ENCODE assay signal across 8 cellular contexts in the genomic region with DNA sequence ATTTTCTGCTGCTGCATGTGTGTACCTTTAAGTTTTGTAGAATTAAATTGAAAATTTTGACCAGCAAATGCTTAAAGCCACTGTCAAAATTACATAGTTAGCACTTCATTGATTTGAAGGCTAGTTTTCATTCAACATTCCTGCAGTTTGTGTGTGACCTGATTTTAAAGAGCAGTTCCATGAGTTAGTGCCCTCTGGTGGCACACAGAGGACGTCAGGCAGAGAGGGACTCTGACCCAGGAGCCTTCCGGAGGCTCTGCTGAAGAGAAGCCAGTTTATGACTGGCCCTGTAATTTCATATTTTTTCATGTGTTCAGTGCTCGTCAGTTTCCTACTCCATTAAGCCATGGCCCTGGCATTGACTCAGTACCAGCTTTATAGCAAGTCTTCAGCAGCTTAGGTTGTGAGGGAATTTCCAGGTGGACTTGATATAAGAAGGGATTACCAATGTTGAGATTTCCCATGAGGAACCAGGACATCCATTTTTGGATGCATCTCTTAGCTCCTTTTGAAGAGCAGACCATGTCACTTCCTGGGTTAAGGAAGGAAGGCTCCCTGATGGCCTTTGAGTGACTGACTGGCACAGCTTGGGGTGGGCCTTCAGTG.
A peak's percentile ranks its signal among the peaks of the same experiment; 100 is the strongest.
DNase-seq lines count a peak whose midpoint lies in the region; ATAC-seq, FAIRE-seq and TF ChIP-seq lines count a peak whose summit lies in the region.

No MANE protein-coding gene starts in this region.

- no peak overlapping the region for H3K27ac Mint-ChIP-seq in activated CD4-positive, alpha-beta memory T cell treated with anti-CD3 and anti-CD28 coated beads for 36 hours

- ATAC-seq in HG03175 (IDR thresholded peaks at IDR 0.05; ENCODE audit: unreplicated experiment), result no peak

- CTCF ChIA-PET in activated CD4-positive, alpha-beta memory T cell treated with anti-CD3 and anti-CD28 coated beads for 36 hours (lab: Charles Lee), result interaction anchor here (0.6 to 8.1 kb wide), 19 partner anchors 10 to 758 kb away, joined by 3 to 64 read pairs (median 4); no protein-coding TSS in a partner anchor

- no peak overlapping the region for H3K4me3 Mint-ChIP-seq in activated CD4-positive, alpha-beta memory T cell treated with anti-CD3 and anti-CD28 coated beads for 36 hours

- intact Hi-C loops in activated CD4-positive, alpha-beta memory T cell treated with anti-CD3 and anti-CD28 coated beads for 36 hours (cut with micrococcal nuclease), result loop anchor here (1.0 to 5.0 kb wide), 2 partner anchors 98 to 170 kb away; no protein-coding TSS in a partner anchor

- DNase-seq in AG08396 (ENCODE audit: low spot score) (peak; percentile 65), GM12892 (ENCODE audit: insufficient read length) (no peak), NCI-H345 (lab: John Stamatoyannopoulos, UW) (peak; percentile 37), fibroblast of the conjunctiva (ENCODE audit: low read depth) (peak; percentile 51), non-pigmented ciliary epithelial cell (ENCODE audit: low read depth) (peak; percentile 32), COLO829 (ENCODE audit: low spot score) (no peak)
- peak; percentile 54 for DNase-seq in activated CD4-positive, alpha-beta memory T cell treated with anti-CD3 and anti-CD28 coated beads for 36 hours

- H3K27me3 Mint-ChIP-seq in activated CD4-positive, alpha-beta memory T cell treated with anti-CD3 and anti-CD28 coated beads for 36 hours, result no peaks in the 10 kb centered on the region

- peaks cover under 1% of the 10 kb centered on the region for H3K4me1 Mint-ChIP-seq in activated CD4-positive, alpha-beta memory T cell treated with anti-CD3 and anti-CD28 coated beads for 36 hours (ENCODE audit: low read depth)

- no peak for TF ChIP-seq POLR2A in GM12892 (IDR thresholded peaks at IDR 0.05; ENCODE audit: low read depth, low read length)

- FAIRE-seq in GM12892 (lab: Jason Lieb, UNC), result peak; percentile 63

- no peaks in the 10 kb centered on the region for H3K9me3 Mint-ChIP-seq in activated CD4-positive, alpha-beta memory T cell treated with anti-CD3 and anti-CD28 coated beads for 36 hours

- POLR2A ChIA-PET in activated CD4-positive, alpha-beta memory T cell treated with anti-CD3 and anti-CD28 coated beads for 36 hours (lab: Charles Lee), result no interaction called here

- no peaks in the 10 kb centered on the region for H3K36me3 Mint-ChIP-seq in activated CD4-positive, alpha-beta memory T cell treated with anti-CD3 and anti-CD28 coated beads for 36 hours

Comparison
In these comparisons a context has a peak if more than half of its experiments do, and no peak if none do; other contexts are left out.
1. DNase-seq: peak in AG08396 (single experiment), NCI-H345 (single experiment), activated CD4-positive, alpha-beta memory T cell treated with anti-CD3 and anti-CD28 coated beads for 36 hours (single experiment), fibroblast of the conjunctiva (single experiment) and non-pigmented ciliary epithelial cell (single experiment); none in GM12892 (single experiment) and COLO829 (single experiment).